ENCODE assay signal across 1 cellular context in genomic region chr17:55750750-55751641, GRCh38.
TF ChIP-seq lines count a peak whose summit lies in the region.

Gene PCTP (plus strand): TSS chr17:55751051. CDS start chr17:55751104, 53 bp downstream.

TF ChIP-seq in HepG2, 621 proteins besides CTCF, POLR2A, EP300 and RAD21 (continued from another document and continues in another):
- TF ChIP-seq, protein P1, sequence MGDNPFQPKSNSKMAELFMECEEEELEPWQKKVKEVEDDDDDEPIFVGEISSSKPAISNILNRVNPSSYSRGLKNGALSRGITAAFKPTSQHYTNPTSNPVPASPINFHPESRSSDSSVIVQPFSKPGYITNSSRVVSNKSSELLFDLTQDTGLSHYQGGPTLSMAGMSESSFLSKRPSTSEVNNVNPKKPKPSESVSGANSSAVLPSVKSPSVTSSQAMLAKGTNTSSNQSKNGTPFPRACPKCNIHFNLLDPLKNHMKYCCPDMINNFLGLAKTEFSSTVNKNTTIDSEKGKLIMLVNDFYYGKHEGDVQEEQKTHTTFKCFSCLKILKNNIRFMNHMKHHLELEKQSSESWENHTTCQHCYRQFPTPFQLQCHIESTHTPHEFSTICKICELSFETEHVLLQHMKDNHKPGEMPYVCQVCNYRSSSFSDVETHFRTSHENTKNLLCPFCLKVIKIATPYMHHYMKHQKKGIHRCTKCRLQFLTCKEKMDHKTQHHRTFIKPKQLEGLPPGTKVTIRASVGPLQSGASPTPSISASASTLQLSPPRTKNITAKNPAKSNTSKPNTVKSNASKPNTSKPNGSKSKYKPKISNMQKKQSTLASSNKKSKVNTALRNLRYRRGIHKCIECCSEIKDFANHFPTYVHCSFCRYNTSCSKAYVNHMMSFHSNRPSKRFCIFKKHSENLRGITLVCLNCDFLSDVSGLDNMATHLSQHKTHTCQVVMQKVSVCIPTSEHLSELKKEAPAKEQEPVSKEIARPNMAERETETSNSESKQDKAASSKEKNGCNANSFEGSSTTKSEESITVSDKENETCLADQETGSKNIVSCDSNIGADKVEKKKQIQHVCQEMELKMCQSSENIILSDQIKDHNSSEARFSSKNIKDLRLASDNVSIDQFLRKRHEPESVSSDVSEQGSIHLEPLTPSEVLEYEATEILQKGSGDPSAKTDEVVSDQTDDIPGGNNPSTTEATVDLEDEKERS (CRISPR knock-in tag; IDR thresholded peaks at IDR 0.05): peak; percentile 63; the same call in 1 of the 2 replicates
- TF ChIP-seq TCF7L2 (IDR thresholded peaks at IDR 0.05; ENCODE audit: low read depth, low read length) (no peak), ZNF337 (CRISPR knock-in tag; IDR thresholded peaks at IDR 0.05; ENCODE audit: borderline replicate concordance, low read depth) (peak; percentile 87; the same call in 1 of the 2 replicates), ZNF343 (CRISPR knock-in tag; IDR thresholded peaks at IDR 0.05) (0 out of 2 replicates have a peak, but pooled peaks have one; percentile 61), IKZF1 (IDR thresholded peaks at IDR 0.05) (no peak), DPF2 (CRISPR knock-in tag; IDR thresholded peaks at IDR 0.05; ENCODE audit: borderline replicate concordance, low read depth) (0 out of 2 replicates have a peak, but pooled peaks have one; percentile 33), SPEN (CRISPR knock-in tag; IDR thresholded peaks at IDR 0.05; ENCODE audit: low read depth) (peak; percentile 89; the same call in 1 of the 2 replicates), GPN1 (CRISPR knock-in tag; IDR thresholded peaks at IDR 0.05; ENCODE audit: borderline replicate concordance) (no peak), ZSCAN25 (CRISPR knock-in tag; IDR thresholded peaks at IDR 0.05) (0 out of 2 replicates have a peak, but pooled peaks have one; percentile 48), FOXJ3 (CRISPR knock-in tag; IDR thresholded peaks at IDR 0.05; ENCODE audit: borderline replicate concordance) (peak; percentile 68; the same call in 1 of the 2 replicates), ZNF530 (CRISPR knock-in tag; IDR thresholded peaks at IDR 0.05; ENCODE audit: low read depth) (no peak), TEF (CRISPR knock-in tag; IDR thresholded peaks at IDR 0.05) (peak; percentile 63; the same call in 1 of the 2 replicates), BATF2 (CRISPR knock-in tag; IDR thresholded peaks at IDR 0.05) (no peak), EZH2 (conservative IDR thresholded peaks at IDR 0.05; ENCODE audit: low read depth, low read length) (no peak), JDP2 (CRISPR knock-in tag; IDR thresholded peaks at IDR 0.05; ENCODE audit: borderline replicate concordance) (no peak), TRAFD1 (CRISPR knock-in tag; IDR thresholded peaks at IDR 0.05; ENCODE audit: borderline replicate concordance) (no peak), TOE1 (CRISPR knock-in tag; IDR thresholded peaks at IDR 0.05) (0 out of 2 replicates have a peak, but pooled peaks have one; percentile 69), SMAD1 (CRISPR knock-in tag; IDR thresholded peaks at IDR 0.05; ENCODE audit: borderline replicate concordance, low read depth) (peak; percentile 82), HNRNPL (IDR thresholded peaks at IDR 0.05; ENCODE audit: low read depth, low read length) (peak; percentile 60; the same call in 1 of the 2 replicates), TIGD3 (CRISPR knock-in tag; IDR thresholded peaks at IDR 0.05; ENCODE audit: borderline replicate concordance) (peak; percentile 90; the same call in 1 of the 2 replicates), FOXA1 (IDR thresholded peaks at IDR 0.05) (no peak), FOXA1 (CRISPR knock-in tag; IDR thresholded peaks at IDR 0.05) (peak; percentile 40; the same call in 1 of the 2 replicates), POGZ (CRISPR knock-in tag; IDR thresholded peaks at IDR 0.05) (peak; percentile 93), ARID3A (IDR thresholded peaks at IDR 0.05; ENCODE audit: low read depth, low read length) (no peak), SRSF1 (optimal IDR thresholded peaks at IDR 0.05; ENCODE audit: low read depth, low read length) (peak; percentile 97), KAT7 (CRISPR knock-in tag; IDR thresholded peaks at IDR 0.05; ENCODE audit: borderline replicate concordance) (peak; percentile 70), SATB2 (CRISPR knock-in tag; IDR thresholded peaks at IDR 0.05) (0 out of 2 replicates have a peak, but pooled peaks have one; percentile 80), FOXO4 (CRISPR knock-in tag; conservative IDR thresholded peaks at IDR 0.05) (no peak)
- TF ChIP-seq, protein P2, sequence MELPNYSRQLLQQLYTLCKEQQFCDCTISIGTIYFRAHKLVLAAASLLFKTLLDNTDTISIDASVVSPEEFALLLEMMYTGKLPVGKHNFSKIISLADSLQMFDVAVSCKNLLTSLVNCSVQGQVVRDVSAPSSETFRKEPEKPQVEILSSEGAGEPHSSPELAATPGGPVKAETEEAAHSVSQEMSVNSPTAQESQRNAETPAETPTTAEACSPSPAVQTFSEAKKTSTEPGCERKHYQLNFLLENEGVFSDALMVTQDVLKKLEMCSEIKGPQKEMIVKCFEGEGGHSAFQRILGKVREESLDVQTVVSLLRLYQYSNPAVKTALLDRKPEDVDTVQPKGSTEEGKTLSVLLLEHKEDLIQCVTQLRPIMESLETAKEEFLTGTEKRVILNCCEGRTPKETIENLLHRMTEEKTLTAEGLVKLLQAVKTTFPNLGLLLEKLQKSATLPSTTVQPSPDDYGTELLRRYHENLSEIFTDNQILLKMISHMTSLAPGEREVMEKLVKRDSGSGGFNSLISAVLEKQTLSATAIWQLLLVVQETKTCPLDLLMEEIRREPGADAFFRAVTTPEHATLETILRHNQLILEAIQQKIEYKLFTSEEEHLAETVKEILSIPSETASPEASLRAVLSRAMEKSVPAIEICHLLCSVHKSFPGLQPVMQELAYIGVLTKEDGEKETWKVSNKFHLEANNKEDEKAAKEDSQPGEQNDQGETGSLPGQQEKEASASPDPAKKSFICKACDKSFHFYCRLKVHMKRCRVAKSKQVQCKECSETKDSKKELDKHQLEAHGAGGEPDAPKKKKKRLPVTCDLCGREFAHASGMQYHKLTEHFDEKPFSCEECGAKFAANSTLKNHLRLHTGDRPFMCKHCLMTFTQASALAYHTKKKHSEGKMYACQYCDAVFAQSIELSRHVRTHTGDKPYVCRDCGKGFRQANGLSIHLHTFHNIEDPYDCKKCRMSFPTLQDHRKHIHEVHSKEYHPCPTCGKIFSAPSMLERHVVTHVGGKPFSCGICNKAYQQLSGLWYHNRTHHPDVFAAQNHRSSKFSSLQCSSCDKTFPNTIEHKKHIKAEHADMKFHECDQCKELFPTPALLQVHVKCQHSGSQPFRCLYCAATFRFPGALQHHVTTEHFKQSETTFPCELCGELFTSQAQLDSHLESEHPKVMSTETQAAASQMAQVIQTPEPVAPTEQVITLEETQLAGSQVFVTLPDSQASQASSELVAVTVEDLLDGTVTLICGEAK (IDR thresholded peaks at IDR 0.05): no peak
- TF ChIP-seq, protein P2 (CRISPR knock-in tag; IDR thresholded peaks at IDR 0.05): peak; percentile 78; the same call in 1 of the 2 replicates
- TF ChIP-seq, protein P3, sequence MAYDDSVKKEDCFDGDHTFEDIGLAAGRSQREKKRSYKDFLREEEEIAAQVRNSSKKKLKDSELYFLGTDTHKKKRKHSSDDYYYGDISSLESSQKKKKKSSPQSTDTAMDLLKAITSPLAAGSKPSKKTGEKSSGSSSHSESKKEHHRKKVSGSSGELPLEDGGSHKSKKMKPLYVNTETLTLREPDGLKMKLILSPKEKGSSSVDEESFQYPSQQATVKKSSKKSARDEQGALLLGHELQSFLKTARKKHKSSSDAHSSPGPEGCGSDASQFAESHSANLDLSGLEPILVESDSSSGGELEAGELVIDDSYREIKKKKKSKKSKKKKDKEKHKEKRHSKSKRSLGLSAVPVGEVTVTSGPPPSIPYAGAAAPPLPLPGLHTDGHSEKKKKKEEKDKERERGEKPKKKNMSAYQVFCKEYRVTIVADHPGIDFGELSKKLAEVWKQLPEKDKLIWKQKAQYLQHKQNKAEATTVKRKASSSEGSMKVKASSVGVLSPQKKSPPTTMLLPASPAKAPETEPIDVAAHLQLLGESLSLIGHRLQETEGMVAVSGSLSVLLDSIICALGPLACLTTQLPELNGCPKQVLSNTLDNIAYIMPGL (CRISPR knock-in tag; IDR thresholded peaks at IDR 0.05; ENCODE audit: borderline replicate concordance in 1 of 2, low read depth in 1 of 2): peak; percentile 93 to 94; a peak in 3 of 4 replicates
